In genomic region chr6:11496152-11497060, GRCh38 we compare ENCODE assay signal across 8 cellular contexts. TPM values are rescaled to one million over a fixed set of nuclear protein-coding genes. Genes with fewer than 3 reads are reported as not detected.
A peak's percentile ranks its signal among the peaks of the same experiment; 100 is the strongest.
DNase-seq lines count a peak whose midpoint lies in the region; ATAC-seq and TF ChIP-seq lines count a peak whose summit lies in the region.

No MANE protein-coding gene starts in this region.

- H3K4me3 ChIP-seq in effector memory CD4-positive, alpha-beta T cell (ENCODE audit: insufficient read depth, low read depth, low read length, poor library complexity, severe bottlenecking): no peak overlapping the region

- TF ChIP-seq CTCF in CD14-positive monocyte (IDR thresholded peaks at IDR 0.05) (peak; percentile 93), mesothelial cell of epicardium (IDR thresholded peaks at IDR 0.05; ENCODE audit: unreplicated experiment) (peak; percentile 89)

- H3K27ac ChIP-seq in effector memory CD4-positive, alpha-beta T cell (ENCODE audit: insufficient read depth, low read length, poor library complexity, severe bottlenecking): no peak overlapping the region

- H3K27me3 Mint-ChIP-seq in CD14-positive monocyte (ENCODE audit: low read depth in 3 of 3): peaks cover 0 to 3% (median 0%) of the 10 kb centered on the region in 3 donors
- H3K27me3 Mint-ChIP-seq in mesothelial cell of epicardium (ENCODE audit: low read depth): no peaks in the 10 kb centered on the region

- H3K27me3 ChIP-seq in effector memory CD4-positive, alpha-beta T cell (replicated peaks; ENCODE audit: control insufficient read depth, insufficient read depth, low read length, poor library complexity, severe bottlenecking): no peaks in the 10 kb centered on the region

- no peaks in the 10 kb centered on the region for H3K4me1 ChIP-seq in effector memory CD4-positive, alpha-beta T cell (ENCODE audit: control insufficient read depth, insufficient read depth, low read length, poor library complexity, severe bottlenecking)

- DNase-seq in CD14-positive monocyte (ENCODE audit: low spot score): peak; percentile 61
- peak; percentile 82 for DNase-seq in NCI-H748 treated with DMSO at 0.1 percent for 48 hours (lab: John Stamatoyannopoulos, UW)
- peak; percentile 16 to 78 for DNase-seq in activated CD4-positive, alpha-beta T cell treated with anti-CD3 and anti-CD28 coated beads, Interleukin-2, amount 50 U/mL, for 24 hours (ENCODE audit: low read depth in 1 of 2, low spot score in 1 of 2)
- DNase-seq in effector memory CD4-positive, alpha-beta T cell: peak; percentile 37 to 64 (median 40)
- peak in 1 of 2 experiments; percentile 74 for DNase-seq in mesothelial cell of epicardium (ENCODE audit: low spot score in 2 of 2, unreplicated experiment in 2 of 2)
- DNase-seq in stimulated activated CD8-positive, alpha-beta memory T cell treated with anti-CD3 and anti-CD28 coated beads, Interleukin-4, amount 100 ng/mL, for 24 hours (ENCODE audit: low read depth): peak; percentile 35

- peak overlapping the region; percentile 68 to 83 for H3K4me3 Mint-ChIP-seq in CD14-positive monocyte
- peak overlapping the region; percentile 3 for H3K4me3 Mint-ChIP-seq in mesothelial cell of epicardium

- intact Hi-C loops in CD14-positive monocyte (cut with micrococcal nuclease): loop anchor here (2.0 to 10.0 kb wide), 8 partner anchors 41 to 542 kb away; partner anchors contain the start of genes TMEM170B (in 2 of the 2) and NEDD9 (in 1 of the 2)

- no peaks in the 10 kb centered on the region for H3K36me3 ChIP-seq in effector memory CD4-positive, alpha-beta T cell (ENCODE audit: control insufficient read depth, insufficient read depth, low read length)

- peaks cover 0 to 5% (median 0%) of the 10 kb centered on the region in 7 donors for H3K9me3 Mint-ChIP-seq in CD14-positive monocyte
- peaks cover 8% of the 10 kb centered on the region for H3K9me3 Mint-ChIP-seq in mesothelial cell of epicardium

- H3K27ac Mint-ChIP-seq in CD14-positive monocyte: peak overlapping the region; percentile 95 to 100 (median 99)
- peak overlapping the region; percentile 75 for H3K27ac Mint-ChIP-seq in mesothelial cell of epicardium

- ATAC-seq in GM19324 (IDR thresholded peaks at IDR 0.05; ENCODE audit: low FRiP score, unreplicated experiment): peak; percentile 43
- ATAC-seq in HG03520 (IDR thresholded peaks at IDR 0.05; ENCODE audit: unreplicated experiment): peak; percentile 60

- no peaks in the 10 kb centered on the region for H3K9me3 ChIP-seq in effector memory CD4-positive, alpha-beta T cell (ENCODE audit: control insufficient read depth, low read length)

- H3K4me1 Mint-ChIP-seq in CD14-positive monocyte (peaks cover 29% of the 10 kb centered on the region), mesothelial cell of epicardium (peaks cover 27% of the 10 kb centered on the region)

- peaks cover 0 to 2% of the 10 kb centered on the region in 2 donors for H3K36me3 Mint-ChIP-seq in CD14-positive monocyte
- no peaks in the 10 kb centered on the region for H3K36me3 Mint-ChIP-seq in mesothelial cell of epicardium

RNA-seq across cellular contexts. Expression of gene TMEM170B, which starts 41.1 kb away (rescaled TPM):
- 10 to 100 TPM; 11.7 to 19.7 TPM for polyA plus RNA-seq in CD14-positive monocyte
- total RNA-seq in mesothelial cell of epicardium: 5.6 to 6.1 TPM (median 5.7 TPM) in 3 replicates
